Comparison of ENCODE assay signal across 8 cellular contexts in genomic region chr7:32495298-32496051, GRCh38. TPM values are rescaled to one million over a fixed set of nuclear protein-coding genes. Genes with fewer than 3 reads are reported as not detected.
DNase-seq lines count a peak whose midpoint lies in the region; ATAC-seq and TF ChIP-seq lines count a peak whose summit lies in the region.

Gene AVL9, plus strand, starts transcription at chr7:32495489. Its CDS starts 221 bp downstream, at chr7:32495710.

- H3K27ac ChIP-seq in RWPE1 (peak within 1 kb of the TSS; percentile 87), fibroblast of lung (ENCODE audit: insufficient read depth, low read length) (peak within 1 kb of the TSS; percentile 98)

- peak; percentile 100 for DNase-seq in Daoy (ENCODE audit: low read depth)
- DNase-seq in H4 (ENCODE audit: low spot score), result peak; percentile 98
- peak; percentile 68 for DNase-seq in LNCaP clone FGC (ENCODE audit: low read depth)
- DNase-seq in RWPE1 (ENCODE audit: low spot score), result peak; percentile 98
- peak; percentile 94 to 95 for DNase-seq in fibroblast of lung (ENCODE audit: low read depth in 2 of 2)
- DNase-seq in naive thymus-derived CD8-positive, alpha-beta T cell, result peak; percentile 95 to 100 (median 99)
- peak; percentile 99 for DNase-seq in stimulated activated naive B cell treated with anti-CD40 and anti-IgM and Interleukin-4, amounts not matched to agents 10 μg/mL and 1 μg/mL and 100 μg/mL, for 72 hours

- H3K36me3 ChIP-seq in fibroblast of lung (ENCODE audit: control insufficient read depth, insufficient read depth, low read length), result no peaks in the 10 kb centered on the region

- no peaks in the 10 kb centered on the region for H3K9me3 ChIP-seq in fibroblast of lung (ENCODE audit: control insufficient read depth, insufficient read depth, low read depth, low read length)

- no peaks in the 10 kb centered on the region for H4K20me1 ChIP-seq in fibroblast of lung (ENCODE audit: control insufficient read depth, extremely low read depth, insufficient read depth, low read length)

- H3K4me2 ChIP-seq in fibroblast of lung (ENCODE audit: extremely low read depth, insufficient read depth, low read length), result peak within 1 kb of the TSS; percentile 96

- peak within 1 kb of the TSS; percentile 83 for H3K4me3 ChIP-seq in LNCaP clone FGC (ENCODE audit: low read depth, low read length)
- H3K4me3 ChIP-seq in fibroblast of lung (replicated peaks in 1 of 4; ENCODE audit: control extremely low read depth in 1 of 4, insufficient read depth in 1 of 4, low read depth in 3 of 4, low read length in 4 of 4), result peak within 1 kb of the TSS; percentile 76 to 96 (median 95)

- ATAC-seq in activated T-helper 17 cell treated with anti-CD3 and anti-CD28 coated beads, Interleukin-2, amount 50 U/mL, for 72 hours (replicated peaks), result peak; percentile 98
- ATAC-seq in naive thymus-derived CD8-positive, alpha-beta T cell, result peak; percentile 88 to 90
- ATAC-seq in stimulated activated naive B cell treated with anti-CD40 and anti-IgM and Interleukin-4, amounts not matched to agents 10 μg/mL and 1 μg/mL and 100 μg/mL, for 72 hours (replicated peaks), result peak; percentile 95 to 96

- no peaks in the 10 kb centered on the region for H3K27me3 Mint-ChIP-seq in activated T-helper 17 cell treated with anti-CD3 and anti-CD28 coated beads, Interleukin-2, amount 50 U/mL, for 72 hours
- no peaks in the 10 kb centered on the region for H3K27me3 Mint-ChIP-seq in naive thymus-derived CD8-positive, alpha-beta T cell
- no peaks in the 10 kb centered on the region for H3K27me3 Mint-ChIP-seq in stimulated activated naive B cell treated with anti-CD40 and anti-IgM and Interleukin-4, amounts not matched to agents 10 μg/mL and 1 μg/mL and 100 μg/mL, for 72 hours

- peaks cover 6% of the 10 kb centered on the region for H3K4me1 Mint-ChIP-seq in activated T-helper 17 cell treated with anti-CD3 and anti-CD28 coated beads, Interleukin-2, amount 50 U/mL, for 72 hours
- peaks cover 7 to 60% (median 38%) of the 10 kb centered on the region in 4 donors for H3K4me1 Mint-ChIP-seq in naive thymus-derived CD8-positive, alpha-beta T cell
- peaks cover 3 to 35% of the 10 kb centered on the region in 2 donors for H3K4me1 Mint-ChIP-seq in stimulated activated naive B cell treated with anti-CD40 and anti-IgM and Interleukin-4, amounts not matched to agents 10 μg/mL and 1 μg/mL and 100 μg/mL, for 72 hours

- no peaks in the 10 kb centered on the region for H3K9me3 Mint-ChIP-seq in activated T-helper 17 cell treated with anti-CD3 and anti-CD28 coated beads, Interleukin-2, amount 50 U/mL, for 72 hours
- no peaks in the 10 kb centered on the region for H3K9me3 Mint-ChIP-seq in naive thymus-derived CD8-positive, alpha-beta T cell
- no peaks in the 10 kb centered on the region for H3K9me3 Mint-ChIP-seq in stimulated activated naive B cell treated with anti-CD40 and anti-IgM and Interleukin-4, amounts not matched to agents 10 μg/mL and 1 μg/mL and 100 μg/mL, for 72 hours

- peaks cover 43% of the 10 kb centered on the region for H3K79me2 ChIP-seq in fibroblast of lung (ENCODE audit: control insufficient read depth, insufficient read depth, low read length)

- peak within 1 kb of the TSS; percentile 97 for H3K9ac ChIP-seq in fibroblast of lung (ENCODE audit: insufficient read depth, low read length)

- peak within 1 kb of the TSS; percentile 91 for H3K27ac Mint-ChIP-seq in activated T-helper 17 cell treated with anti-CD3 and anti-CD28 coated beads, Interleukin-2, amount 50 U/mL, for 72 hours
- peak within 1 kb of the TSS; percentile 92 to 99 (median 98) for H3K27ac Mint-ChIP-seq in naive thymus-derived CD8-positive, alpha-beta T cell
- H3K27ac Mint-ChIP-seq in stimulated activated naive B cell treated with anti-CD40 and anti-IgM and Interleukin-4, amounts not matched to agents 10 μg/mL and 1 μg/mL and 100 μg/mL, for 72 hours, result peak within 1 kb of the TSS; percentile 99

- H3K27me3 ChIP-seq in fibroblast of lung (ENCODE audit: control insufficient read depth, insufficient read depth, low read length), result no peaks in the 10 kb centered on the region

- TF ChIP-seq CTCF in LNCaP clone FGC (IDR thresholded peaks at IDR 0.05; ENCODE audit: control insufficient read depth, extremely low read depth, insufficient read depth), result no peak
- TF ChIP-seq CTCF in RWPE1 (conservative IDR thresholded peaks at IDR 0.05; ENCODE audit: low read depth), result no peak
- TF ChIP-seq CTCF in fibroblast of lung (conservative IDR thresholded peaks at IDR 0.05 in 1 of 2, IDR thresholded peaks at IDR 0.05 in 1 of 2; ENCODE audit: low read depth in 1 of 2, low read length in 2 of 2), result no peak

- POLR2A ChIA-PET in RWPE1 (lab: Yijun Ruan, JAX; ENCODE audit: low non-redundant PET), result interaction anchor here (0.6 to 0.7 kb wide), 4 partner anchors 108 to 1950 kb away, joined by 3 to 4 read pairs (median 3); no protein-coding TSS in a partner anchor
- POLR2A ChIA-PET in naive thymus-derived CD8-positive, alpha-beta T cell (lab: Charles Lee), result interaction anchor here (0.5 to 2.4 kb wide), 20 partner anchors 9 to 1901 kb away, joined by 3 to 22 read pairs (median 4); partner anchors contain the start of genes GARS1, KBTBD2 and RP9

- CTCF ChIA-PET in RWPE1 (lab: Yijun Ruan, JAX), result no interaction called here

- H3K4me3 Mint-ChIP-seq in activated T-helper 17 cell treated with anti-CD3 and anti-CD28 coated beads, Interleukin-2, amount 50 U/mL, for 72 hours, result peak within 1 kb of the TSS; percentile 91
- H3K4me3 Mint-ChIP-seq in naive thymus-derived CD8-positive, alpha-beta T cell, result peak within 1 kb of the TSS; percentile 91 to 99 (median 94)
- peak within 1 kb of the TSS; percentile 90 to 96 for H3K4me3 Mint-ChIP-seq in stimulated activated naive B cell treated with anti-CD40 and anti-IgM and Interleukin-4, amounts not matched to agents 10 μg/mL and 1 μg/mL and 100 μg/mL, for 72 hours

- H2AFZ ChIP-seq in fibroblast of lung (ENCODE audit: low read length), result peak within 1 kb of the TSS; percentile 87

- H3K4me1 ChIP-seq in fibroblast of lung (ENCODE audit: control insufficient read depth, extremely low read depth, insufficient read depth, low read length), result no peaks in the 10 kb centered on the region

- H3K36me3 Mint-ChIP-seq in activated T-helper 17 cell treated with anti-CD3 and anti-CD28 coated beads, Interleukin-2, amount 50 U/mL, for 72 hours (ENCODE audit: low read depth), result peaks cover 38% of the 10 kb centered on the region
- peaks cover 0 to 19% (median 8%) of the 10 kb centered on the region in 3 donors for H3K36me3 Mint-ChIP-seq in naive thymus-derived CD8-positive, alpha-beta T cell
- H3K36me3 Mint-ChIP-seq in stimulated activated naive B cell treated with anti-CD40 and anti-IgM and Interleukin-4, amounts not matched to agents 10 μg/mL and 1 μg/mL and 100 μg/mL, for 72 hours, result peaks cover 8 to 19% of the 10 kb centered on the region in 2 donors

RNA-seq across cellular contexts. Expression of gene AVL9, which starts in this region (rescaled TPM):
- 44.3 and 54.9 TPM in 2 replicates for total RNA-seq in Daoy (2014; rRNA removed; shearing (Covaris generic))
- total RNA-seq in H4 (2014; rRNA removed; shearing (Covaris generic)), result 41.3 and 42.8 TPM in 2 replicates
- total RNA-seq in activated T-helper 17 cell treated with anti-CD3 and anti-CD28 coated beads, Interleukin-2, amount 50 U/mL, for 72 hours, result 10 to 100 TPM; 46.1 to 48.1 TPM
- total RNA-seq in fibroblast of lung, result 25.4 and 52.4 TPM in 2 replicates
- 12.3 and 16.7 TPM in 2 replicates for polyA plus RNA-seq in fibroblast of lung
- polyA plus RNA-seq in fibroblast of lung (2012), result 18.2 and 21.2 TPM in 2 replicates
- 10.1 and 25.8 TPM in 2 replicates for polyA minus RNA-seq in fibroblast of lung (ENCODE audit: low replicate concordance)
- 10 to 100 TPM; 44.5 to 45.3 TPM for total RNA-seq in naive thymus-derived CD8-positive, alpha-beta T cell
- 10 to 100 TPM; 10.4 to 13.4 (median 12.5) TPM for polyA plus RNA-seq in naive thymus-derived CD8-positive, alpha-beta T cell

Comparison
In these comparisons a context has a peak if more than half of its experiments do, and no peak if none do; other contexts are left out.
1. Peak in every context shown above with its lines: DNase-seq, ATAC-seq, H3K4me3 ChIP-seq and H3K27ac ChIP-seq.